Comparison of ENCODE assay signal across 1 cellular context in genomic region chr2:223632826-223633225, GRCh38.
TF ChIP-seq lines count a peak whose summit lies in the region.

No MANE protein-coding gene starts in this region.

TF ChIP-seq in HepG2, 621 proteins besides CTCF, POLR2A, EP300 and RAD21 (continued from another document):
- TF ChIP-seq SKIL (CRISPR knock-in tag; IDR thresholded peaks at IDR 0.05; ENCODE audit: borderline replicate concordance), result peak; percentile 39; the same call in 1 of the 2 replicates
- peak in 1 of 2 experiments; percentile 38; a peak in 1 of 4 replicates for TF ChIP-seq NR2F1 (CRISPR knock-in tag; IDR thresholded peaks at IDR 0.05)
- no peak for TF ChIP-seq MAZ (IDR thresholded peaks at IDR 0.05; ENCODE audit: borderline replicate concordance, low read depth, low read length)
- TF ChIP-seq MAZ (CRISPR knock-in tag; IDR thresholded peaks at IDR 0.05; ENCODE audit: low read depth), result no peak
- no peak for TF ChIP-seq ZNF275 (CRISPR knock-in tag; IDR thresholded peaks at IDR 0.05; ENCODE audit: borderline replicate concordance)
- no peak for TF ChIP-seq RELA (CRISPR knock-in tag; IDR thresholded peaks at IDR 0.05)
- peak; percentile 85 for TF ChIP-seq TBL1XR1 (IDR thresholded peaks at IDR 0.05; ENCODE audit: borderline replicate concordance, low read length, partially characterized antibody)
- no peak for TF ChIP-seq JDP2 (CRISPR knock-in tag; IDR thresholded peaks at IDR 0.05; ENCODE audit: borderline replicate concordance)
- TF ChIP-seq ZNF441 (CRISPR knock-in tag; IDR thresholded peaks at IDR 0.05; ENCODE audit: borderline replicate concordance), result no peak
- TF ChIP-seq NFRKB (IDR thresholded peaks at IDR 0.05), result no peak
- no peak for TF ChIP-seq BCL3 (CRISPR knock-in tag; IDR thresholded peaks at IDR 0.05)
- no peak for TF ChIP-seq SIN3A (IDR thresholded peaks at IDR 0.05; ENCODE audit: borderline replicate concordance, low read depth, low read length)
- no peak for TF ChIP-seq FOXA1 (IDR thresholded peaks at IDR 0.05)
- peak; percentile 42; the same call in 1 of the 2 replicates for TF ChIP-seq FOXA1 (CRISPR knock-in tag; IDR thresholded peaks at IDR 0.05)
- no peak for TF ChIP-seq KMT2B (CRISPR knock-in tag; IDR thresholded peaks at IDR 0.05)
- TF ChIP-seq GTF2F1 (IDR thresholded peaks at IDR 0.05; ENCODE audit: low read length), result no peak
- TF ChIP-seq RARA (CRISPR knock-in tag; IDR thresholded peaks at IDR 0.05), result peak; percentile 80
- no peak for TF ChIP-seq CENPT (CRISPR knock-in tag; IDR thresholded peaks at IDR 0.05; ENCODE audit: low read depth)
- no peak for TF ChIP-seq SP4 (CRISPR knock-in tag; IDR thresholded peaks at IDR 0.05)
- TF ChIP-seq NFE2L1 (CRISPR knock-in tag; IDR thresholded peaks at IDR 0.05; ENCODE audit: borderline replicate concordance), result no peak
- no peak for TF ChIP-seq TIGD3 (CRISPR knock-in tag; IDR thresholded peaks at IDR 0.05; ENCODE audit: borderline replicate concordance)
- TF ChIP-seq POLR2G (IDR thresholded peaks at IDR 0.05; ENCODE audit: low read depth, low read length), result no peak
- TF ChIP-seq ZNF335 (CRISPR knock-in tag; IDR thresholded peaks at IDR 0.05), result no peak
- TF ChIP-seq ZNF782 (CRISPR knock-in tag; IDR thresholded peaks at IDR 0.05; ENCODE audit: borderline replicate concordance), result no peak
- TF ChIP-seq ZBTB40 (IDR thresholded peaks at IDR 0.05), result no peak
- TF ChIP-seq ZBTB40 (CRISPR knock-in tag; IDR thresholded peaks at IDR 0.05), result no peak
- no peak for TF ChIP-seq ZNF598 (CRISPR knock-in tag; IDR thresholded peaks at IDR 0.05; ENCODE audit: borderline replicate concordance)
- TF ChIP-seq ZNF563 (CRISPR knock-in tag; IDR thresholded peaks at IDR 0.05), result no peak
- no peak for TF ChIP-seq PCBP2 (optimal IDR thresholded peaks at IDR 0.05; ENCODE audit: low read depth, low read length, poor library complexity, severe bottlenecking)
- 0 out of 2 replicates have a peak, but pooled peaks have one; percentile 6 for TF ChIP-seq FOXK2 (IDR thresholded peaks at IDR 0.05)
- TF ChIP-seq THRA (CRISPR knock-in tag; IDR thresholded peaks at IDR 0.05; ENCODE audit: borderline replicate concordance), result no peak; the same call in 1 of the 2 replicates
- TF ChIP-seq NCOA2 (CRISPR knock-in tag; IDR thresholded peaks at IDR 0.05), result no peak
- no peak for TF ChIP-seq MYPOP (CRISPR knock-in tag; IDR thresholded peaks at IDR 0.05)
- no peak for TF ChIP-seq TCF7L2 (IDR thresholded peaks at IDR 0.05; ENCODE audit: low read depth, low read length)
